Comparison of ENCODE assay signal across 1 cellular context in the genomic region with DNA sequence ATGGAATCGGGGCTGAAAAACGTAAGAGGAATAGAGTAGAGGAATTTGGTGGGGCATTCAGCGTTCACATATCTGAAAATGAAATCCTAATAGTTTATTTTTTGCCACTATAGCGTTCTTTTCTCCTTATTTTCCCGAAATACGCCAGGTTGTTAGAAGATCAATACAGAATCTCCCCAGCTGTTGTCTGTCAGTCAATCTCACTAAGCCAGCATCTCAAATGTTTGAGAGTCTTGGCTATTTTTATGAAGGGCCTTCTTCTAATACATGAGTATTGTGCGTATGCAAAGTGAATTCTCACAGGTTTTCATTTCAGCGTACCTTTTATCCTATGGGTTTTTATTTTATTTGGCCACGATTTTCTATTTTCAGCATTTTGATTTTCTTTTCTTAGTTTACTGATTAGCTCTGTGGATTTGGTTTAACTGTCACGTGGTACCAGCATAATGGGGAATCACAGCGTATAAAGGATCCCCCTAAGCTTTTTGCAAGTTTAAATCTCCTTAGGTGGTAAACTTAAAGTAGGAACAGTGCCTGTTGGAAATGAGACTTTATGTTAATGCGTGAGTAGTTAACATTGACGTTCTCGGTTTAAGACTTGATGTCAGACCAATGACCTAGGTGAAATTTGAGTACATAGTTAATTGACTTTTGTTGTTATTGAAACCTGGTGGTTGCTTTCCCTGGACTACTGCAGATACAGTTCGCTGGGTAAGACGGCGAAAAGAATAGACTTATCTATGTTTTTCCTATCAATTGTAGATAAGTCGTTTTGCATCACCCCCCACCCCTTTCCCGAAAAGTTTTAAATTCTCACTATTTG.
TF ChIP-seq lines count a peak whose summit lies in the region.

No MANE protein-coding gene starts in this region.

TF ChIP-seq in K562, 482 proteins besides CTCF, POLR2A, EP300 and RAD21 (continued from another document):
- TF ChIP-seq, protein P1, sequence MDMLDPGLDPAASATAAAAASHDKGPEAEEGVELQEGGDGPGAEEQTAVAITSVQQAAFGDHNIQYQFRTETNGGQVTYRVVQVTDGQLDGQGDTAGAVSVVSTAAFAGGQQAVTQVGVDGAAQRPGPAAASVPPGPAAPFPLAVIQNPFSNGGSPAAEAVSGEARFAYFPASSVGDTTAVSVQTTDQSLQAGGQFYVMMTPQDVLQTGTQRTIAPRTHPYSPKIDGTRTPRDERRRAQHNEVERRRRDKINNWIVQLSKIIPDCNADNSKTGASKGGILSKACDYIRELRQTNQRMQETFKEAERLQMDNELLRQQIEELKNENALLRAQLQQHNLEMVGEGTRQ (CRISPR knock-in tag; IDR thresholded peaks at IDR 0.05) = peak; percentile 37; the same call in 1 of the 2 replicates
- TF ChIP-seq XRCC4 (IDR thresholded peaks at IDR 0.05; ENCODE audit: extremely low read depth, insufficient read depth, insufficient read length) = no peak
- TF ChIP-seq CBFA2T2 (conservative IDR thresholded peaks at IDR 0.05) = peak; percentile 30; the same call in 1 of the 2 replicates
- no peak for TF ChIP-seq NFE2L1 (tag; IDR thresholded peaks at IDR 0.05; ENCODE audit: borderline replicate concordance, low read depth)
- 0 out of 4 replicates have a peak, but pooled peaks of 1 of the 2 experiments have one; percentile 28 for TF ChIP-seq MNT (conservative IDR thresholded peaks at IDR 0.05)
- TF ChIP-seq CREB1 (IDR thresholded peaks at IDR 0.05) = 0 out of 2 replicates have a peak, but pooled peaks have one; percentile 35
- no peak for TF ChIP-seq CREB1 (CRISPR knock-in tag; IDR thresholded peaks at IDR 0.05)
- TF ChIP-seq ILF3 (IDR thresholded peaks at IDR 0.05; ENCODE audit: borderline replicate concordance) = no peak
- TF ChIP-seq RHOXF2B (CRISPR knock-in tag; conservative IDR thresholded peaks at IDR 0.05) = no peak
- TF ChIP-seq ARID4B (CRISPR knock-in tag; IDR thresholded peaks at IDR 0.05) = no peak
- TF ChIP-seq ZFP1 (CRISPR knock-in tag; IDR thresholded peaks at IDR 0.05) = no peak
- TF ChIP-seq, protein P2, sequence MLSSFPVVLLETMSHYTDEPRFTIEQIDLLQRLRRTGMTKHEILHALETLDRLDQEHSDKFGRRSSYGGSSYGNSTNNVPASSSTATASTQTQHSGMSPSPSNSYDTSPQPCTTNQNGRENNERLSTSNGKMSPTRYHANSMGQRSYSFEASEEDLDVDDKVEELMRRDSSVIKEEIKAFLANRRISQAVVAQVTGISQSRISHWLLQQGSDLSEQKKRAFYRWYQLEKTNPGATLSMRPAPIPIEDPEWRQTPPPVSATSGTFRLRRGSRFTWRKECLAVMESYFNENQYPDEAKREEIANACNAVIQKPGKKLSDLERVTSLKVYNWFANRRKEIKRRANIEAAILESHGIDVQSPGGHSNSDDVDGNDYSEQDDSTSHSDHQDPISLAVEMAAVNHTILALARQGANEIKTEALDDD (IDR thresholded peaks at IDR 0.05) = peak; percentile 23; the same call in 1 of the 2 replicates
- TF ChIP-seq, protein P3, sequence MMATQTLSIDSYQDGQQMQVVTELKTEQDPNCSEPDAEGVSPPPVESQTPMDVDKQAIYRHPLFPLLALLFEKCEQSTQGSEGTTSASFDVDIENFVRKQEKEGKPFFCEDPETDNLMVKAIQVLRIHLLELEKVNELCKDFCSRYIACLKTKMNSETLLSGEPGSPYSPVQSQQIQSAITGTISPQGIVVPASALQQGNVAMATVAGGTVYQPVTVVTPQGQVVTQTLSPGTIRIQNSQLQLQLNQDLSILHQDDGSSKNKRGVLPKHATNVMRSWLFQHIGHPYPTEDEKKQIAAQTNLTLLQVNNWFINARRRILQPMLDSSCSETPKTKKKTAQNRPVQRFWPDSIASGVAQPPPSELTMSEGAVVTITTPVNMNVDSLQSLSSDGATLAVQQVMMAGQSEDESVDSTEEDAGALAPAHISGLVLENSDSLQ (IDR thresholded peaks at IDR 0.05) = peak; percentile 45; the same call in 1 of the 2 replicates
- no peak for TF ChIP-seq ZBTB9 (CRISPR knock-in tag; IDR thresholded peaks at IDR 0.05)
- TF ChIP-seq TFE3 (CRISPR knock-in tag; IDR thresholded peaks at IDR 0.05) = peak; percentile 68
- TF ChIP-seq TOE1 (IDR thresholded peaks at IDR 0.05; ENCODE audit: borderline replicate concordance) = peak; percentile 56; the same call in 1 of the 2 replicates
- no peak for TF ChIP-seq TOE1 (CRISPR knock-in tag; IDR thresholded peaks at IDR 0.05; ENCODE audit: borderline replicate concordance, low read depth)
- peak; percentile 80; the same call in 1 of the 2 replicates for TF ChIP-seq RAD51 (IDR thresholded peaks at IDR 0.05; ENCODE audit: borderline replicate concordance, low read depth)
- TF ChIP-seq SMAD1 (IDR thresholded peaks at IDR 0.05; ENCODE audit: low read depth, low read length, partially characterized antibody) = no peak
- 0 out of 2 replicates have a peak, but pooled peaks have one; percentile 25 for TF ChIP-seq SMARCA4 (IDR thresholded peaks at IDR 0.05)
